In genomic region chr7:98541101-98541500, GRCh38 we compare ENCODE assay signal across 26 cellular contexts.
"Had no signal": no experiment of that assay in that cellular context is flagged by ENCODE, and none has a peak within 500 bp of the region (broad histone marks: within the 10 kb centered on the region; RNA-seq: fewer than 3 reads in every experiment).

No MANE protein-coding gene starts in this region.

- H3K4me1 ChIP-seq: left lung, lower lobe of right lung, neural progenitor cell, right atrium auricular region, stomach, testis, thyroid gland, transverse colon, upper lobe of left lung had no signal

- H3K27ac ChIP-seq: left lung, lower lobe of right lung, neural progenitor cell, ovary, right atrium auricular region, skin epidermis, stomach, testis, thyroid gland, transverse colon, upper lobe of left lung had no signal

- H3K36me3 ChIP-seq: left lung, lower lobe of right lung, neural progenitor cell, ovary, right atrium auricular region, stomach, thyroid gland, transverse colon, upper lobe of left lung had no signal

- FAIRE-seq: keratinocyte, urothelium cell line had no signal

- H3K9me3 ChIP-seq: left lung, ovary, right atrium auricular region, testis, thyroid gland, transverse colon, upper lobe of left lung had no signal

- H3K9ac ChIP-seq: neural progenitor cell had no signal

- ATAC-seq: left colon; left lung; naive thymus-derived CD8-positive, alpha-beta T cell; sciatic nerve; stimulated activated naive B cell treated with anti-CD40 and anti-IgM and Interleukin-4, amounts not matched to agents 10 μg/mL and 1 μg/mL and 100 μg/mL, for 72 hours; stimulated activated naive CD8-positive, alpha-beta T cell treated with anti-CD3 and anti-CD28 coated beads, Interleukin-15, Interleukin-2, amounts not matched to agents 100 U/mL and 50 U/mL, for 24 hours had no signal

- H3K4me3 ChIP-seq: left lung, lower lobe of right lung, neural progenitor cell, ovary, right atrium auricular region, skin epidermis, stomach, testis, thyroid gland, transverse colon, upper lobe of left lung had no signal

- DNase-seq: hippocampal formation; left colon; left lung; lower lobe of right lung; mammary epithelial cell; mesenchymal stem cell; naive thymus-derived CD8-positive, alpha-beta T cell; nephron progenitor cell; ovary; stimulated activated CD4-positive, alpha-beta T cell treated with anti-CD3 and anti-CD28 coated beads, Interleukin-12 subunit alpha, Interleukin-12 subunit beta, amount 100 ng/mL, for 4 hours; stimulated activated CD4-positive, alpha-beta T cell treated with anti-CD3 and anti-CD28 coated beads, Interleukin-15, amount 100 ng/mL, for 24 hours; stimulated activated CD4-positive, alpha-beta T cell treated with anti-CD3 and anti-CD28 coated beads, Interleukin-2, amount 100 ng/mL, for 24 hours; stimulated activated CD4-positive, alpha-beta T cell treated with anti-CD3 and anti-CD28 coated beads, Interleukin-4, amount 100 ng/mL, for 1 hour; stimulated activated naive B cell treated with anti-CD40 and anti-IgM and Interleukin-4, amounts not matched to agents 10 μg/mL and 1 μg/mL and 100 μg/mL, for 72 hours; stimulated activated naive CD8-positive, alpha-beta T cell treated with anti-CD3 and anti-CD28 coated beads, Interleukin-15, Interleukin-2, amounts not matched to agents 100 U/mL and 50 U/mL, for 24 hours; stomach; testis; thyroid gland; transverse colon; upper lobe of left lung had no signal
